ENCODE assay signal across 1 cellular context in genomic region chr20:63973160-63973479, GRCh38.
TF ChIP-seq lines count a peak whose summit lies in the region.

No MANE protein-coding gene starts in this region.

TF ChIP-seq in H1, 55 proteins besides CTCF, POLR2A, EP300 and RAD21:
- no peak for TF ChIP-seq CTBP2 (IDR thresholded peaks at IDR 0.05; ENCODE audit: borderline replicate concordance, insufficient read depth, insufficient read length, low read length)
- peak; percentile 10 for TF ChIP-seq EZH2 (IDR thresholded peaks at IDR 0.05; ENCODE audit: low read depth, low read length, severe bottlenecking)
- TF ChIP-seq RXRA (IDR thresholded peaks at IDR 0.05; ENCODE audit: insufficient read depth, low read depth, low read length) = no peak
- TF ChIP-seq MAFK (IDR thresholded peaks at IDR 0.05; ENCODE audit: low read depth, low read length) = no peak
- TF ChIP-seq YY1 (IDR thresholded peaks at IDR 0.05; ENCODE audit: low read depth, low read length) = no peak
